In the genomic region with DNA sequence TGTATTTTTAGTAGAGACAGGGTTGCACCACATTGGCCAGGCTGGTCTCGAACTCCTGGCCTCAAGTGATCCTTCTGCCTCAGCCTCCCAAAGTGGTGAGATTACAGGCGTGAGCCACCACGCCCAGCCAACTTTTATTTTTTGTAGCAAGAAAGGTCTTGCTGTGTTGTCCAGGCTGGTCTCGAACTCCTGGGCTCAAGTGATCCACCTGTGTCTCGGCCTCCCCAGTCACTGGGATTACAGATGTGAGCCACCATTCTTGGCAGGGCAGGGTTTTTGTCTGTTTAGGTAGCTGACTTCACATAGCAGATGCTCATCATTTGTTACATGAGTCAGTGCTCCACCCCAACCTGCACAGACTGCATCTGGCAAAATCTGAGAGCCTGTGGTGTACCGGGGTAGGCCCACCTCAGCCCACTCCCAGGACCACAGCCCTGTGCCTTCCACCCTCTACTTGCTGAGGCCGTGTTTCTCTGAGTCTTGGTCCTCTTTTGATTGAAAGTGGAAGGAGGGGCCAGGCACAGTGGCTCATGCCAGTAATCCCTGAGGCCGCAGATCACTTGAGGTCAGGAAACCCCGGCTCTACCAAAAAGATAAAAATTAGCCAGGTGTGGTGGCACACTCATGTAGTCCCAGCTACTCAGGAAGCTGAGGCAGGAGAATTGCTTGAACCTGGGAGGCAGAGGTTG, we compare ENCODE assay signal across 24 cellular contexts. TPM values are rescaled to one million over a fixed set of nuclear protein-coding genes. Genes with fewer than 3 reads are reported as not detected.
A peak's percentile ranks its signal among the peaks of the same experiment; 100 is the strongest.
DNase-seq lines count a peak whose midpoint lies in the region; ATAC-seq, FAIRE-seq and TF ChIP-seq lines count a peak whose summit lies in the region.
"Had no signal": no experiment of that assay in that cellular context is flagged by ENCODE, and none has a peak within 500 bp of the region (broad histone marks: within the 10 kb centered on the region; RNA-seq: fewer than 3 reads in every experiment).

No MANE protein-coding gene starts in this region.

- H3K4me3 ChIP-seq in DOHH2 (ENCODE audit: low read length) (no peak overlapping the region), Karpas-422 (ENCODE audit: low read length) (no peak overlapping the region), GM12878 (no peak overlapping the region)
- H3K4me3 ChIP-seq: BLaER1 had no signal

- TF ChIP-seq EP300 in GM12878 (IDR thresholded peaks at IDR 0.05; ENCODE audit: borderline replicate concordance in 1 of 2, control insufficient read depth in 1 of 2, low read depth in 2 of 2, low read length in 2 of 2) = no peak

- no peak for TF ChIP-seq CTCF in DOHH2 (IDR thresholded peaks at IDR 0.05; ENCODE audit: low read depth, low read length, poor library complexity, severe bottlenecking)
- no peak for TF ChIP-seq CTCF in GM12878 (IDR thresholded peaks at IDR 0.05 in 2 of 3, conservative IDR thresholded peaks at IDR 0.05 in 1 of 3; ENCODE audit: control insufficient read depth in 2 of 3, extremely low read depth in 1 of 3, insufficient read depth in 1 of 3, low read depth in 3 of 3, low read length in 3 of 3)

- CTCF ChIA-PET in GM12878 (lab: Yijun Ruan, JAX) = interaction anchor here (1.2 kb wide), 1 partner anchor 9 kb away, joined by 4 read pairs; a partner anchor contains a TSS

- peaks cover 70% of the 10 kb centered on the region for H3K79me2 ChIP-seq in DOHH2 (ENCODE audit: control insufficient read depth, low read length)
- peaks cover 40% of the 10 kb centered on the region for H3K79me2 ChIP-seq in Karpas-422 (ENCODE audit: low read length)
- peaks cover 32% of the 10 kb centered on the region for H3K79me2 ChIP-seq in GM12878 (ENCODE audit: control insufficient read depth, insufficient read depth, low read length)

- ATAC-seq in GM12878 = no peak
- no peak for ATAC-seq in HG03097 (IDR thresholded peaks at IDR 0.05; ENCODE audit: low FRiP score, unreplicated experiment)

- H3K4me1 ChIP-seq in DOHH2 (ENCODE audit: control insufficient read depth, low read length) = peaks cover 78% of the 10 kb centered on the region
- peaks cover 59% of the 10 kb centered on the region for H3K4me1 ChIP-seq in Karpas-422 (ENCODE audit: low read length)
- peaks cover 21% of the 10 kb centered on the region for H3K4me1 ChIP-seq in GM12878 (ENCODE audit: control insufficient read depth, insufficient read depth, low read length)

- H4K20me1 ChIP-seq in DOHH2 (ENCODE audit: control insufficient read depth, insufficient read depth, low read depth, low read length) = peaks cover 12% of the 10 kb centered on the region
- H4K20me1 ChIP-seq in Karpas-422 (ENCODE audit: insufficient read depth, low read depth, low read length) = peaks cover 21% of the 10 kb centered on the region
- peaks cover 7% of the 10 kb centered on the region; the same call in 1 of the 2 replicates for H4K20me1 ChIP-seq in GM12878 (ENCODE audit: control insufficient read depth, insufficient read depth)

- WGBS in GM12878 (ENCODE audit: insufficient coverage, insufficient replicate concordance, low lambda C conversion rate, missing lambda C conversion rate) = 85% methylated on average over 9 of the region's 9 CpGs

- H3K9me2 ChIP-seq in DOHH2 (replicated peaks; ENCODE audit: control insufficient read depth, low read length) (no peaks in the 10 kb centered on the region), Karpas-422 (replicated peaks; ENCODE audit: insufficient read depth, low read length) (no peaks in the 10 kb centered on the region)

- peak overlapping the region; percentile 79 for H3K27ac ChIP-seq in DOHH2 (ENCODE audit: low read depth, low read length)
- H3K27ac ChIP-seq in Karpas-422 (ENCODE audit: low read length) = peak overlapping the region; percentile 82; the same call in 1 of the 2 replicates
- no peak overlapping the region for H3K27ac ChIP-seq in GM12878 (ENCODE audit: control insufficient read depth, insufficient read depth)
- no peak overlapping the region for H3K27ac ChIP-seq in substantia nigra (ENCODE audit: low read depth, low read length, poor library complexity, severe bottlenecking)
- H3K27ac ChIP-seq: BLaER1 had no signal

- intact Hi-C loops in GM12878 (cut with micrococcal nuclease; ENCODE audit: unreplicated experiment) = no loop called here

- no peaks in the 10 kb centered on the region for H3K9me3 ChIP-seq in DOHH2 (ENCODE audit: control insufficient read depth, insufficient read depth, low read length)
- H3K9me3 ChIP-seq in Karpas-422 (ENCODE audit: low read length) = no peaks in the 10 kb centered on the region
- no peaks in the 10 kb centered on the region for H3K9me3 ChIP-seq in GM12878 (replicated peaks; ENCODE audit: control insufficient read depth, insufficient read depth, low read length)
- H3K9me3 ChIP-seq: BLaER1 had no signal

- RAD21 ChIA-PET in GM12878 (lab: Charles Lee; ENCODE audit: unreplicated experiment) = no interaction called here

- H3K4me2 ChIP-seq in DOHH2 (ENCODE audit: low read length) (peak overlapping the region; percentile 43; the same call in 1 of the 2 replicates), Karpas-422 (ENCODE audit: low read depth, low read length, poor library complexity, severe bottlenecking) (no peak overlapping the region), GM12878 (ENCODE audit: control insufficient read depth, insufficient read depth) (no peak overlapping the region)
- H3K4me2 ChIP-seq: BLaER1 had no signal

- DNase-seq in Karpas-422 (no peak), GM12878 (ENCODE audit: low read depth, low spot score) (no peak), kidney tubule cell (ENCODE audit: low spot score) (peak; percentile 58), substantia nigra (lab: John Stamatoyannopoulos, UW) (no peak), NCI-H526 treated with DMSO at 0.1 percent for 48 hours (lab: John Stamatoyannopoulos, UW) (no peak), occipital lobe (lab: John Stamatoyannopoulos, UW) (no peak)
- DNase-seq: CD4-positive, alpha-beta T cell; COR-L47; DMS 273 treated with DMSO at 0.1 percent for 48 hours; DND-41; NCI-H1092; NCI-H1436; NCI-H187 treated with DMSO at 0.1 percent for 48 hours; NCI-H2107; NK-92 treated with Interleukin-12 subunit alpha and Interleukin-12 subunit beta, amount 100 ng/mL, for 24 hours; Right ventricle myocardium superior had no signal

- H3K9ac ChIP-seq in Karpas-422 (ENCODE audit: low read length) = no peak overlapping the region
- H3K9ac ChIP-seq in GM12878 (ENCODE audit: control insufficient read depth, insufficient read depth, low read length) = no peak overlapping the region
- H3K9ac ChIP-seq: BLaER1 had no signal

- H3K27me3 ChIP-seq in DOHH2 (ENCODE audit: control insufficient read depth, low read length) = no peaks in the 10 kb centered on the region
- no peaks in the 10 kb centered on the region for H3K27me3 ChIP-seq in Karpas-422 (ENCODE audit: low read length)
- no peaks in the 10 kb centered on the region for H3K27me3 ChIP-seq in GM12878 (replicated peaks in 1 of 2; ENCODE audit: control insufficient read depth in 2 of 2, insufficient read depth in 2 of 2, low read length in 1 of 2)
- H3K27me3 ChIP-seq: BLaER1 had no signal

- peaks cover 66% of the 10 kb centered on the region for H3K36me3 ChIP-seq in DOHH2 (ENCODE audit: control insufficient read depth, low read length)
- peaks cover 25% of the 10 kb centered on the region for H3K36me3 ChIP-seq in Karpas-422 (ENCODE audit: insufficient read depth, low read length)
- H3K36me3 ChIP-seq in GM12878 (ENCODE audit: control insufficient read depth in 2 of 2, insufficient read depth in 2 of 2, low read length in 1 of 2) = peaks cover 25 to 26% of the 10 kb centered on the region in 2 experiments; a peak in 3 of 4 replicates

- no TSS peak for BruUV-seq in GM12878 (replicated peaks; lab: Mats Ljungman, UMichigan)

- 0 out of 2 replicates have a peak, but pooled peaks have one; percentile 28 for TF ChIP-seq POLR2A in GM12878 (IDR thresholded peaks at IDR 0.05; ENCODE audit: low read depth, low read length)

- TF ChIP-seq RAD21 in GM12878 (IDR thresholded peaks at IDR 0.05; ENCODE audit: insufficient read depth, low read depth, low read length) = no peak

- SMC1A ChIA-PET in GM12878 (lab: Charles Lee; ENCODE audit: uncharacterized antibody, unreplicated experiment) = interaction anchor here (0.5 kb wide), 1 partner anchor 161 kb away, joined by 3 read pairs; no protein-coding TSS in a partner anchor

- H3F3A ChIP-seq in DOHH2 (ENCODE audit: control insufficient read depth, insufficient read depth) = peaks cover 24% of the 10 kb centered on the region

- in situ Hi-C loops in GM12878 (cut with MboI) = no loop called here

- POLR2A ChIA-PET in GM12878 (lab: Charles Lee) = no interaction called here

- H2AFZ ChIP-seq in Karpas-422 (ENCODE audit: low read length) (no peak overlapping the region), GM12878 (ENCODE audit: control insufficient read depth, low read depth, low read length) (no peak overlapping the region)

- FAIRE-seq in GM12878 (lab: Jason Lieb, UNC) = no peak
- FAIRE-seq: A204.1, GM18507, H1 had no signal

RNA-seq across cellular contexts. Expression of a gene that starts 4.2 kb away (rescaled TPM):
- 26.1 and 40.7 TPM in 2 replicates for total RNA-seq in Karpas-422 (2014; rRNA removed; shearing (Covaris generic); ENCODE audit: low replicate concordance)
- 113 and 137 TPM in 2 replicates for total RNA-seq in GM12878 (2013; cell fraction: nucleolus; rRNA removed)
- total RNA-seq in GM12878 (2014; rRNA removed) = 19.0 and 26.2 TPM in 2 replicates
- 29.4 and 33.0 TPM in 2 replicates for total RNA-seq in GM12878 (2014; rRNA removed; fragmentation: Illumina TruSeq; extraction: Trizol)
- 79.2 and 99.7 TPM in 2 replicates for total RNA-seq in GM12878 (2021)
- 26.0 TPM for polyA plus RNA-seq in GM12878 (2011; ENCODE audit: low read depth)
- polyA plus RNA-seq in GM12878 (2011; rRNA removed) = 50.1 and 90.8 TPM in 2 replicates
- 77.6 and 105 TPM in 2 replicates for polyA plus RNA-seq in GM12878 (2011; cell fraction: cytosol; rRNA removed)
- 352 and 438 TPM in 2 replicates for polyA plus RNA-seq in GM12878 (2011; cell fraction: nucleus; rRNA removed)
- 35.4 and 35.9 TPM in 2 replicates for polyA plus RNA-seq in GM12878 (2012)
- polyA plus RNA-seq in GM12878 (2014; fragmentation: Illumina TruSeq; extraction: Trizol) = 26.3 and 49.0 TPM in 2 replicates
- polyA plus RNA-seq in GM12878 (2014; fragmentation: Nextera tagmentation; extraction: Ambion mirVana) = 1 to 10 TPM; 5.5 to 9.8 TPM
- polyA plus RNA-seq in GM12878 (2014; rRNA removed) = 75.5 and 82.0 TPM in 2 replicates
- 10 to 100 TPM; 18.4 to 23.7 TPM for polyA plus RNA-seq in GM12878 (2016; fragmentation: Nextera tagmentation; extraction: Ambion mirVana)
- 142 and 176 TPM in 2 replicates for polyA minus RNA-seq in GM12878 (2011; rRNA and poly(A)+ RNA removed)
- polyA minus RNA-seq in GM12878 (2011; cell fraction: cytosol; rRNA and poly(A)+ RNA removed) = 25.9 and 46.6 TPM in 2 replicates
- 108 and 180 TPM in 2 replicates for polyA minus RNA-seq in GM12878 (2011; cell fraction: nucleus; rRNA and poly(A)+ RNA removed)
- 54.0 TPM for total RNA-seq in occipital lobe

RNA-seq across cellular contexts. Expression of a gene that starts 6.6 kb away (rescaled TPM):
- total RNA-seq in Karpas-422 (2014; rRNA removed; shearing (Covaris generic); ENCODE audit: low replicate concordance) = 147 and 332 TPM in 2 replicates
- total RNA-seq in GM12878 (2013; cell fraction: nucleolus; rRNA removed) = 26.0 and 30.2 TPM in 2 replicates
- total RNA-seq in GM12878 (2014; rRNA removed) (291 and 318 TPM in 2 replicates), GM12878 (2014; rRNA removed; fragmentation: Illumina TruSeq; extraction: Trizol) (113 and 124 TPM in 2 replicates), GM12878 (2021) (202 and 213 TPM in 2 replicates), occipital lobe (138 TPM)
- polyA plus RNA-seq in GM12878 (2011; ENCODE audit: low read depth) = 172 TPM
- polyA plus RNA-seq in GM12878 (2011; rRNA removed) (174 and 229 TPM in 2 replicates), GM12878 (2014; fragmentation: Illumina TruSeq; extraction: Trizol) (126 and 147 TPM in 2 replicates), GM12878 (2014; fragmentation: Nextera tagmentation; extraction: Ambion mirVana) (10 to 100 TPM; 59.7 to 96.0 TPM), GM12878 (2014; rRNA removed) (426 and 483 TPM in 2 replicates), GM12878 (2016; fragmentation: Nextera tagmentation; extraction: Ambion mirVana) (100 to 1,000 TPM; 193 to 202 TPM)
- 227 and 370 TPM in 2 replicates for polyA plus RNA-seq in GM12878 (2011; cell fraction: cytosol; rRNA removed)
- polyA plus RNA-seq in GM12878 (2011; cell fraction: nucleus; rRNA removed) = 111 and 155 TPM in 2 replicates
- polyA plus RNA-seq in GM12878 (2012) = 211 and 282 TPM in 2 replicates
- 48.4 and 67.3 TPM in 2 replicates for polyA minus RNA-seq in GM12878 (2011; rRNA and poly(A)+ RNA removed)
- polyA minus RNA-seq in GM12878 (2011; cell fraction: cytosol; rRNA and poly(A)+ RNA removed) = 33.4 and 33.8 TPM in 2 replicates
- 14.7 and 23.8 TPM in 2 replicates for polyA minus RNA-seq in GM12878 (2011; cell fraction: nucleus; rRNA and poly(A)+ RNA removed)

RNA-seq across cellular contexts. Expression of a gene that starts 9.4 kb away (rescaled TPM):
- 42.3 and 78.0 TPM in 2 replicates for total RNA-seq in Karpas-422 (2014; rRNA removed; shearing (Covaris generic); ENCODE audit: low replicate concordance)
- 6.7 and 10.6 TPM in 2 replicates for total RNA-seq in GM12878 (2013; cell fraction: nucleolus; rRNA removed)
- total RNA-seq in GM12878 (2014; rRNA removed) = 109 and 118 TPM in 2 replicates
- 56.2 and 61.4 TPM in 2 replicates for total RNA-seq in GM12878 (2014; rRNA removed; fragmentation: Illumina TruSeq; extraction: Trizol)
- 75.3 and 84.0 TPM in 2 replicates for total RNA-seq in GM12878 (2021)
- 52.8 TPM for polyA plus RNA-seq in GM12878 (2011; ENCODE audit: low read depth)
- 57.3 and 121 TPM in 2 replicates for polyA plus RNA-seq in GM12878 (2011; rRNA removed)
- 140 and 205 TPM in 2 replicates for polyA plus RNA-seq in GM12878 (2011; cell fraction: cytosol; rRNA removed)
- polyA plus RNA-seq in GM12878 (2011; cell fraction: nucleus; rRNA removed) = 126 and 133 TPM in 2 replicates
- polyA plus RNA-seq in GM12878 (2012) = 60.3 and 78.8 TPM in 2 replicates
- 22.7 and 76.6 TPM in 2 replicates for polyA plus RNA-seq in GM12878 (2014; fragmentation: Illumina TruSeq; extraction: Trizol)
- polyA plus RNA-seq in GM12878 (2014; fragmentation: Nextera tagmentation; extraction: Ambion mirVana) = 10 to 100 TPM; 14.5 to 22.0 TPM
- 144 and 156 TPM in 2 replicates for polyA plus RNA-seq in GM12878 (2014; rRNA removed)
- 100 to 1,000 TPM; 126 to 139 TPM for polyA plus RNA-seq in GM12878 (2016; fragmentation: Nextera tagmentation; extraction: Ambion mirVana)
- 56.2 and 89.3 TPM in 2 replicates for polyA minus RNA-seq in GM12878 (2011; rRNA and poly(A)+ RNA removed)
- polyA minus RNA-seq in GM12878 (2011; cell fraction: cytosol; rRNA and poly(A)+ RNA removed) = 28.9 and 31.8 TPM in 2 replicates
- polyA minus RNA-seq in GM12878 (2011; cell fraction: nucleus; rRNA and poly(A)+ RNA removed) = 11.1 and 15.2 TPM in 2 replicates
- 59.3 TPM for total RNA-seq in occipital lobe

RNA-seq across cellular contexts. Expression of a gene that starts 23.7 kb away (rescaled TPM):
- not detected in 2 replicates for total RNA-seq in Karpas-422 (2014; rRNA removed; shearing (Covaris generic); ENCODE audit: low replicate concordance)
- not detected in 2 replicates for total RNA-seq in GM12878 (2013; cell fraction: nucleolus; rRNA removed)
- total RNA-seq in GM12878 (2014; rRNA removed) (not detected in 2 replicates), GM12878 (2014; rRNA removed; fragmentation: Illumina TruSeq; extraction: Trizol) (not detected in 2 replicates), GM12878 (2021) (0.08 TPM in 1 of 2 replicates, not detected in the other), occipital lobe (0.16 TPM)
- not detected for polyA plus RNA-seq in GM12878 (2011; ENCODE audit: low read depth)
- polyA plus RNA-seq in GM12878 (2011; rRNA removed) (not detected in 2 replicates), GM12878 (2014; fragmentation: Illumina TruSeq; extraction: Trizol) (not detected in 2 replicates), GM12878 (2014; fragmentation: Nextera tagmentation; extraction: Ambion mirVana) (not detected), GM12878 (2014; rRNA removed) (0.09 TPM in 1 of 2 replicates, not detected in the other), GM12878 (2016; fragmentation: Nextera tagmentation; extraction: Ambion mirVana) (not detected)
- 0.03 and 0.10 TPM in 2 replicates for polyA plus RNA-seq in GM12878 (2011; cell fraction: cytosol; rRNA removed)
- not detected in 2 replicates for polyA plus RNA-seq in GM12878 (2011; cell fraction: nucleus; rRNA removed)
- polyA plus RNA-seq in GM12878 (2012) = 0.15 and 0.20 TPM in 2 replicates
- polyA minus RNA-seq in GM12878 (2011; rRNA and poly(A)+ RNA removed) = not detected in 2 replicates
- not detected in 2 replicates for polyA minus RNA-seq in GM12878 (2011; cell fraction: cytosol; rRNA and poly(A)+ RNA removed)
- polyA minus RNA-seq in GM12878 (2011; cell fraction: nucleus; rRNA and poly(A)+ RNA removed) = not detected in 2 replicates
- total RNA-seq: CD4-positive, alpha-beta T cell; G401; Right ventricle myocardium superior; SK-MEL-5 had no signal

RNA-seq across cellular contexts. Expression of a gene that starts 31.5 kb away (rescaled TPM):
- total RNA-seq in Karpas-422 (2014; rRNA removed; shearing (Covaris generic); ENCODE audit: low replicate concordance) = 2.1 and 12.8 TPM in 2 replicates
- total RNA-seq in GM12878 (2013; cell fraction: nucleolus; rRNA removed) = 5.6 and 6.0 TPM in 2 replicates
- total RNA-seq in GM12878 (2014; rRNA removed) (11.8 and 14.8 TPM in 2 replicates), GM12878 (2014; rRNA removed; fragmentation: Illumina TruSeq; extraction: Trizol) (3.7 and 4.0 TPM in 2 replicates), GM12878 (2021) (10.4 and 12.8 TPM in 2 replicates), occipital lobe (6.4 TPM)
- polyA plus RNA-seq in GM12878 (2011; ENCODE audit: low read depth) = 1.5 TPM
- polyA plus RNA-seq in GM12878 (2011; rRNA removed) (1.8 and 4.3 TPM in 2 replicates), GM12878 (2014; fragmentation: Illumina TruSeq; extraction: Trizol) (0.16 and 1.5 TPM in 2 replicates), GM12878 (2014; fragmentation: Nextera tagmentation; extraction: Ambion mirVana) (1 to 10 TPM in 1 of 2 experiments, under 1 TPM in 1; 0.21 to 1.1 TPM), GM12878 (2014; rRNA removed) (13.7 and 14.4 TPM in 2 replicates), GM12878 (2016; fragmentation: Nextera tagmentation; extraction: Ambion mirVana) (10 to 100 TPM; 13.3 to 13.7 TPM)
- 9.8 and 16.0 TPM in 2 replicates for polyA plus RNA-seq in GM12878 (2011; cell fraction: cytosol; rRNA removed)
- polyA plus RNA-seq in GM12878 (2011; cell fraction: nucleus; rRNA removed) = 19.8 and 24.5 TPM in 2 replicates
- polyA plus RNA-seq in GM12878 (2012) = 4.7 and 4.9 TPM in 2 replicates
- 3.2 and 7.6 TPM in 2 replicates for polyA minus RNA-seq in GM12878 (2011; rRNA and poly(A)+ RNA removed)
- 3.1 and 4.8 TPM in 2 replicates for polyA minus RNA-seq in GM12878 (2011; cell fraction: cytosol; rRNA and poly(A)+ RNA removed)
- polyA minus RNA-seq in GM12878 (2011; cell fraction: nucleus; rRNA and poly(A)+ RNA removed) = 3.4 and 6.9 TPM in 2 replicates

Comparison
In these comparisons a context has a peak if more than half of its experiments do, and no peak if none do; other contexts are left out.
1. H3K27ac ChIP-seq: peak in DOHH2 (single experiment) and Karpas-422 (single experiment); none in GM12878 (single experiment) and substantia nigra (single experiment).